In the genomic region with DNA sequence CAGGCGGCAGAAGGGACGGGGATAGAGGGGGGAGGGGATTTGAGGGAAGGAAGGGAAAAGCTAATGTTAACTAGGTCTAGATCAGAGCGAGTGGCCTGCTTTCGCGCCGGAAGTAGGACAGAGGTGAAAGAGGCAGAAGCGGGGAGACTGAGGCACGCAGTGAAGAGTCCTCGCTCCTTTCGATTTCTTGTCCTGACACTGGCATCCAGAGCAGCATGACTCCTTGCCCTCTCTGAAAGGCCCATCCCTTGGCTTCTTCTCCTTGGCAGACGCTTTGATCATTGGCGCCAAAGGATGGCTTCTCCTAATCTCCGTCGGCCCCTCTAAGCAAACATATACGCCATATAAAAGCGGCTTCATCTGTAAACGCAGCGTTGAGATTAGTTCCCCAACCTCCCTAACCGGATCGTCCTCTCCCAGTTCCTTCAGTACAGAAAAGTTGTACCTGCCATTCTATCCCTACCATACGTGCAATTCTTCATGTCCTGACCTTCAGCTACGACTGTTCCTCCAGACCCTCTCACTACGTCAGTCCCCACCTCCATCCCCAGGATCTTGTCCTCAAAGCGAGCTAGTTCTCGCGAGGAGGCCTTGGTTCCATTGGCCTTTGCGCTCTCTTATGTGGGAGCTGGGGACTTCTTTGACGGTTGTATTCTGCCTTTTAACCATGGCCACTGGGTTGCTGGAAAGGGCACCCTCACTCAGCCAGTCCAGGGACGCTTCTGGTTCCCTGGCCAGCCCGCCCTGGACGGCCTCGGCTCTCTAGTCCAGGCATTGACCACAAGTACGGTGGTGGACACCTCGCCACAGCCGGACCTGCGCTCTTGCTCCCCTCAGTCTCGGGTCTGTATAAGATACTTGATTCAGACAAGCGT, we compare ENCODE assay signal across 9 cellular contexts. TPM values are rescaled to one million over a fixed set of nuclear protein-coding genes. Genes with fewer than 3 reads are reported as not detected.
DNase-seq lines count a peak whose midpoint lies in the region; ATAC-seq and TF ChIP-seq lines count a peak whose summit lies in the region.
"Had no signal": no experiment of that assay in that cellular context is flagged by ENCODE, and none has a peak within 500 bp of the region (broad histone marks: within the 10 kb centered on the region; RNA-seq: fewer than 3 reads in every experiment).

No MANE protein-coding gene starts in this region.

- peaks cover 2% of the 10 kb centered on the region for H3K9me3 Mint-ChIP-seq in Calu3 (ENCODE audit: low read depth, unreplicated experiment)

- no peak overlapping the region for H2AK9ac ChIP-seq in IMR-90 (replicated peaks; ENCODE audit: low read depth, low read length, poor library complexity)

- no peak for TF ChIP-seq CTCF in Calu3 (IDR thresholded peaks at IDR 0.05; ENCODE audit: unreplicated experiment)
- TF ChIP-seq CTCF in IMR-90 (conservative IDR thresholded peaks at IDR 0.05; ENCODE audit: low read depth, low read length) = no peak
- no peak for TF ChIP-seq CTCF in ascending aorta (IDR thresholded peaks at IDR 0.05)

- H3K27ac ChIP-seq in IMR-90 (ENCODE audit: insufficient read depth, low read length) (no peak overlapping the region), duodenal mucosa (ENCODE audit: low read depth, low read length) (no peak overlapping the region), ascending aorta (no peak overlapping the region)

- no peak overlapping the region for H3K14ac ChIP-seq in IMR-90 (replicated peaks; ENCODE audit: low read depth, low read length)

- DNase-seq in Calu3 = no peak
- DNase-seq in IMR-90 = no peak
- DNase-seq in ascending aorta (ENCODE audit: low spot score in 2 of 2) = no peak
- DNase-seq in HuH-7.5 (ENCODE audit: low spot score) = no peak

- no peak overlapping the region for H2BK5ac ChIP-seq in IMR-90 (ENCODE audit: low read depth, low read length, poor library complexity, severe bottlenecking)

- H3K4me3 ChIP-seq in IMR-90 (ENCODE audit: insufficient read depth, low read depth, low read length) = no peak overlapping the region
- peak overlapping the region; percentile 37 to 38 for H3K4me3 ChIP-seq in duodenal mucosa (ENCODE audit: low read depth in 1 of 2, low read length in 2 of 2)
- peak overlapping the region; percentile 27 for H3K4me3 ChIP-seq in neuron (ENCODE audit: low read length)
- peak overlapping the region in 1 of 2 donors; percentile 3 for H3K4me3 ChIP-seq in ascending aorta

- no peak overlapping the region for H4K5ac ChIP-seq in IMR-90 (ENCODE audit: low read depth, low read length)

- H4K20me1 ChIP-seq in IMR-90 (ENCODE audit: insufficient read depth, low read length) = peaks cover 4% of the 10 kb centered on the region; the same call in 1 of the 2 replicates

- H3K9ac ChIP-seq in IMR-90 (ENCODE audit: low read depth, low read length) (no peak overlapping the region), duodenal mucosa (ENCODE audit: low read depth in 1 of 2, low read length in 2 of 2) (no peak overlapping the region)

- no peak for TF ChIP-seq POLR2A in IMR-90 (IDR thresholded peaks at IDR 0.05; ENCODE audit: low read depth, low read length)

- H3K9me3 ChIP-seq in IMR-90 (ENCODE audit: control insufficient read depth, insufficient read depth, low read length) (peaks cover 22% of the 10 kb centered on the region), duodenal mucosa (ENCODE audit: control insufficient read depth in 1 of 2, low read length in 2 of 2) (peaks cover 0 to 4% of the 10 kb centered on the region in 2 donors), neuron (ENCODE audit: low read length) (peaks cover 2% of the 10 kb centered on the region), ascending aorta (no peaks in the 10 kb centered on the region)

- H3K27me3 Mint-ChIP-seq in Calu3 (ENCODE audit: unreplicated experiment) = peaks cover 89% of the 10 kb centered on the region

- no peaks in the 10 kb centered on the region for H3K36me3 ChIP-seq in IMR-90 (ENCODE audit: control insufficient read depth, insufficient read depth, low read length)
- H3K36me3 ChIP-seq in duodenal mucosa (ENCODE audit: control insufficient read depth in 1 of 2, insufficient read depth in 2 of 2, low read length in 2 of 2) = no peaks in the 10 kb centered on the region
- H3K36me3 ChIP-seq in neuron (ENCODE audit: insufficient read depth, low read length) = no peaks in the 10 kb centered on the region
- no peaks in the 10 kb centered on the region for H3K36me3 ChIP-seq in ascending aorta

- no peak overlapping the region for H2AK5ac ChIP-seq in IMR-90 (ENCODE audit: low read depth, low read length)

- H2AFZ ChIP-seq in IMR-90 (replicated peaks; ENCODE audit: low read length, poor library complexity) = peak overlapping the region; percentile 21
- H2AFZ ChIP-seq in neuron (ENCODE audit: low read depth, low read length) = no peak overlapping the region

- H2BK20ac ChIP-seq in IMR-90 (ENCODE audit: low read depth, low read length) = no peak overlapping the region

- H3K23ac ChIP-seq in IMR-90 (ENCODE audit: low read depth, low read length) = no peak overlapping the region; the same call in 1 of the 2 replicates

- CTCF ChIA-PET in Calu3 (lab: Charles Lee) (no interaction called here), IMR-90 (lab: Yijun Ruan, JAX) (no interaction called here)

- intact Hi-C loops in Calu3 (cut with micrococcal nuclease; ENCODE audit: unreplicated experiment) (no loop called here), IMR-90 (cut with micrococcal nuclease) (no loop called here), ascending aorta (cut with DNase I) (no loop called here)

- no peaks in the 10 kb centered on the region for H3K79me1 ChIP-seq in IMR-90 (ENCODE audit: low read depth in 1 of 2, low read length in 2 of 2)

- in situ Hi-C loops in IMR-90 (cut with MboI; ENCODE audit: low sequenced_read_pairs) = no loop called here

- no peak overlapping the region for H3K4ac ChIP-seq in IMR-90 (ENCODE audit: low read depth, low read length)

- H3K9me1 ChIP-seq in IMR-90 (ENCODE audit: insufficient read depth, low read length) = peaks cover 7% of the 10 kb centered on the region; the same call in 1 of the 2 replicates

- H3K4me1 ChIP-seq in IMR-90 (ENCODE audit: control insufficient read depth, insufficient read depth, low read length) = no peaks in the 10 kb centered on the region; the same call in 1 of the 2 replicates
- H3K4me1 ChIP-seq in duodenal mucosa (ENCODE audit: control insufficient read depth in 1 of 2, insufficient read depth in 2 of 2, low read length in 2 of 2) = peaks cover 7 to 14% of the 10 kb centered on the region in 2 donors
- H3K4me1 ChIP-seq in neuron (ENCODE audit: insufficient read depth, low read length) = peaks cover 31% of the 10 kb centered on the region
- H3K4me1 ChIP-seq in ascending aorta = peaks cover 0 to 8% of the 10 kb centered on the region in 2 donors

- no peak overlapping the region for H3K56ac ChIP-seq in IMR-90 (ENCODE audit: extremely low read depth, insufficient read depth, low read length)

- POLR2A ChIA-PET in IMR-90 (lab: Charles Lee; ENCODE audit: unreplicated experiment) = no interaction called here

- H4K91ac ChIP-seq in IMR-90 (ENCODE audit: insufficient read depth, low read depth, low read length) = no peak overlapping the region

- H3K27ac Mint-ChIP-seq in Calu3 (ENCODE audit: unreplicated experiment) = no peak overlapping the region

- H3K18ac ChIP-seq in IMR-90 (ENCODE audit: low read depth, low read length) = no peak overlapping the region

- TF ChIP-seq RAD21 in IMR-90 (IDR thresholded peaks at IDR 0.05; ENCODE audit: low read length) = no peak

- no peak overlapping the region for H4K8ac ChIP-seq in IMR-90 (ENCODE audit: low read depth in 2 of 2, low read length in 2 of 2)

- peak overlapping the region; percentile 39; the same call in 1 of the 2 replicates for H3K4me2 ChIP-seq in IMR-90 (ENCODE audit: low read depth, low read length)

- ATAC-seq in IMR-90 (ENCODE audit: low read depth) (no peak), GM19351 (IDR thresholded peaks at IDR 0.05; ENCODE audit: unreplicated experiment) (no peak), HG02852 (IDR thresholded peaks at IDR 0.05; ENCODE audit: unreplicated experiment) (no peak)

- H3K4me3 Mint-ChIP-seq in Calu3 (ENCODE audit: low read depth, unreplicated experiment) = peak overlapping the region; percentile 45

- H2BK15ac ChIP-seq in IMR-90 (ENCODE audit: low read depth, low read length) = no peak overlapping the region

- no peak overlapping the region for H2BK120ac ChIP-seq in IMR-90 (ENCODE audit: low read depth, low read length)

- peaks cover 32% of the 10 kb centered on the region for H3K4me1 Mint-ChIP-seq in Calu3 (ENCODE audit: low read depth, unreplicated experiment)

- dilution Hi-C loops in IMR-90 (cut with HindIII; ENCODE audit: low sequenced_read_pairs, unreplicated experiment) = no loop called here

- H3K27me3 ChIP-seq in IMR-90 (ENCODE audit: control insufficient read depth, insufficient read depth, low read length) (peaks cover 71% of the 10 kb centered on the region), duodenal mucosa (ENCODE audit: control insufficient read depth in 1 of 2, insufficient read depth in 2 of 2, low read length in 2 of 2) (peaks cover 77 to 86% of the 10 kb centered on the region in 2 donors), neuron (ENCODE audit: insufficient read depth, low read length) (peaks cover 72% of the 10 kb centered on the region), ascending aorta (peaks cover 9% of the 10 kb centered on the region)

- no TSS peak for BruUV-seq in Calu3 (replicated peaks; lab: Mats Ljungman, UMichigan)
- BruUV-seq in IMR-90 (replicated peaks; lab: Mats Ljungman, UMichigan) = no TSS peak

- H3K36me3 Mint-ChIP-seq in Calu3 (ENCODE audit: insufficient read depth, unreplicated experiment) = peaks cover 16% of the 10 kb centered on the region

- 2% methylated on average over 18 of the region's 38 CpGs; no CpG with 5 or more reads in 1 of the 2 experiments for WGBS in IMR-90 (ENCODE audit: extremely low coverage in 2 of 2, insufficient read length in 1 of 2), 2 experiments

TF ChIP-seq in IMR-90, 13 proteins besides CTCF, POLR2A, EP300 and RAD21 (continues in another document):
- TF ChIP-seq MAFK (IDR thresholded peaks at IDR 0.05; ENCODE audit: low read depth, low read length) = no peak

RNA-seq across cellular contexts. Expression of gene NEUROD1, which starts 0.9 kb away (rescaled TPM):
- total RNA-seq in Calu3 (2022) (not detected in 2 replicates), IMR-90 (2012; rRNA removed) (not detected in 2 replicates), ascending aorta (not detected)
- not detected in 2 replicates for polyA plus RNA-seq in IMR-90 (2012; rRNA removed)
- polyA plus RNA-seq in IMR-90 (2012; cell fraction: cytosol; rRNA removed) = not detected in 2 replicates
- not detected in 2 replicates for polyA plus RNA-seq in IMR-90 (2012; cell fraction: nucleus; rRNA removed; ENCODE audit: low replicate concordance)
- total RNA-seq: omental fat pad had no signal

RNA-seq across cellular contexts. Expression of gene CERKL, which starts 24.3 kb away (rescaled TPM):
- total RNA-seq in Calu3 (2022) (1.1 and 1.5 TPM in 2 replicates), IMR-90 (2012; rRNA removed) (under 0.01 TPM in 1 of 2 replicates, not detected in the other), ascending aorta (not detected)
- not detected in 2 replicates for polyA plus RNA-seq in IMR-90 (2012; rRNA removed)
- not detected in 2 replicates for polyA plus RNA-seq in IMR-90 (2012; cell fraction: cytosol; rRNA removed)
- polyA plus RNA-seq in IMR-90 (2012; cell fraction: nucleus; rRNA removed; ENCODE audit: low replicate concordance) = not detected in 2 replicates
- total RNA-seq: omental fat pad had no signal
